In the genomic region with DNA sequence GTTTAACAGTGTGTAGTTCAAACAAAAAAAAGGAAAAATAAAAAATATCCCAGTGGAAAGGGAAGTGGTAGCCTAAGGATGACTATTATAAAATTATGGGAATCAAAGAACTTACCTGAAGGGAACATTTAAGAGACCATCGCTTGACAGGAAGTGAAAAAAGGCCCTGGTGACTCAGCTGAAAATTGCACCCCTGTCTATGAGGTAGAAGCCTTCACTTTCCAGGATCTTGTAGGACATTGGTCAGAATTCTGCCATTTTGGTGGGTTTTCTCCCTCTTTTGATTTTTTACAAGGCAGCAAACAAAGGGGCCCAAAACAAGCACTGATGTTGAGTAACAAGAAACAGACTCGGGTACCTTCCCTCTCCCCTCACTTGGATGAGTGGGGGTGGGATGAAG, we compare ENCODE assay signal across 9 cellular contexts. TPM values are rescaled to one million over a fixed set of nuclear protein-coding genes. Genes with fewer than 3 reads are reported as not detected.
DNase-seq lines count a peak whose midpoint lies in the region; ATAC-seq and TF ChIP-seq lines count a peak whose summit lies in the region.
"Had no signal": no experiment of that assay in that cellular context is flagged by ENCODE, and none has a peak within 500 bp of the region (broad histone marks: within the 10 kb centered on the region; RNA-seq: fewer than 3 reads in every experiment).

No MANE protein-coding gene starts in this region.

- H3K27ac Mint-ChIP-seq in activated CD8-positive, alpha-beta memory T cell treated with anti-CD3 and anti-CD28 coated beads, Interleukin-2, amount 10 ng/mL, durations not matched to agents 7 days and 5 days, result peak overlapping the region; percentile 39
- H3K27ac Mint-ChIP-seq in activated T-helper 1 cell treated with anti-CD3 and anti-CD28 coated beads, Interleukin-12 subunit alpha, Interleukin-12 subunit beta, Interleukin-2, Interleukin-4 antibody, amounts not matched to agents 30 ng/mL and 10 ng/mL and 1 ng/mL, durations not matched to agents 14 hours and 24 hours and 36 hours, result peak overlapping the region; percentile 81

- peaks cover 40 to 99% (median 80%) of the 10 kb centered on the region in 4 donors for H3K36me3 ChIP-seq in right lobe of liver

- H3K9me3 Mint-ChIP-seq in activated CD8-positive, alpha-beta memory T cell treated with anti-CD3 and anti-CD28 coated beads, Interleukin-2, amount 10 ng/mL, durations not matched to agents 7 days and 5 days (ENCODE audit: low read depth), result no peaks in the 10 kb centered on the region
- H3K9me3 Mint-ChIP-seq in activated T-helper 1 cell treated with anti-CD3 and anti-CD28 coated beads, Interleukin-12 subunit alpha, Interleukin-12 subunit beta, Interleukin-2, Interleukin-4 antibody, amounts not matched to agents 30 ng/mL and 10 ng/mL and 1 ng/mL, durations not matched to agents 14 hours and 24 hours and 36 hours, result no peaks in the 10 kb centered on the region

- WGBS in right lobe of liver (ENCODE audit: insufficient coverage, low coverage, low lambda C conversion rate, missing lambda C conversion rate), result 40% methylated on average over 2 of the region's 2 CpGs

- TF ChIP-seq POLR2A in right lobe of liver (IDR thresholded peaks at IDR 0.05), result no peak

- H3K4me3 ChIP-seq in right lobe of liver, result no peak overlapping the region

- H3K4me1 Mint-ChIP-seq in activated CD8-positive, alpha-beta memory T cell treated with anti-CD3 and anti-CD28 coated beads, Interleukin-2, amount 10 ng/mL, durations not matched to agents 7 days and 5 days, result peaks cover 57% of the 10 kb centered on the region
- H3K4me1 Mint-ChIP-seq in activated T-helper 1 cell treated with anti-CD3 and anti-CD28 coated beads, Interleukin-12 subunit alpha, Interleukin-12 subunit beta, Interleukin-2, Interleukin-4 antibody, amounts not matched to agents 30 ng/mL and 10 ng/mL and 1 ng/mL, durations not matched to agents 14 hours and 24 hours and 36 hours (ENCODE audit: low read depth), result peaks cover 58% of the 10 kb centered on the region

- DNase-seq in activated CD8-positive, alpha-beta memory T cell treated with anti-CD3 and anti-CD28 coated beads, Interleukin-2, amount 10 ng/mL, durations not matched to agents 7 days and 5 days, result no peak
- no peak for DNase-seq in activated CD8-positive, alpha-beta memory T cell treated with anti-CD3 and anti-CD28 coated beads, Interleukin-2, amount 50 U/mL, for 48 hours
- DNase-seq in activated T-helper 1 cell treated with anti-CD3 and anti-CD28 coated beads, Interleukin-12 subunit alpha, Interleukin-12 subunit beta, Interleukin-2, Interleukin-4 antibody, amounts not matched to agents 30 ng/mL and 10 ng/mL and 1 ng/mL, durations not matched to agents 14 hours and 24 hours and 36 hours (ENCODE audit: low spot score), result no peak
- DNase-seq in right lobe of liver (no peak), substantia nigra (lab: John Stamatoyannopoulos, UW) (no peak), glomerular visceral epithelial cell (ENCODE audit: extremely low spot score) (no peak), Ammon's horn (ENCODE audit: low spot score) (no peak), inferior parietal cortex (ENCODE audit: extremely low spot score) (no peak)

- no peak for TF ChIP-seq CTCF in right lobe of liver (IDR thresholded peaks at IDR 0.05)

- no peak for ATAC-seq in activated CD8-positive, alpha-beta memory T cell treated with anti-CD3 and anti-CD28 coated beads, Interleukin-2, amount 10 ng/mL, durations not matched to agents 7 days and 5 days
- peak in 1 of 4 donors; percentile 2 for ATAC-seq in right lobe of liver

- CTCF ChIA-PET in activated CD8-positive, alpha-beta memory T cell treated with anti-CD3 and anti-CD28 coated beads, Interleukin-2, amount 10 ng/mL, durations not matched to agents 7 days and 5 days (lab: Charles Lee), result interaction anchor here (1.3 to 1.6 kb wide), 3 partner anchors 8 to 81 kb away, joined by 3 to 5 read pairs (median 4); no protein-coding TSS in a partner anchor

- H3K27me3 ChIP-seq in right lobe of liver, result no peaks in the 10 kb centered on the region
- H3K27me3 ChIP-seq: BE2C had no signal

- H3K36me3 Mint-ChIP-seq in activated CD8-positive, alpha-beta memory T cell treated with anti-CD3 and anti-CD28 coated beads, Interleukin-2, amount 10 ng/mL, durations not matched to agents 7 days and 5 days, result peaks cover 79% of the 10 kb centered on the region
- H3K36me3 Mint-ChIP-seq in activated T-helper 1 cell treated with anti-CD3 and anti-CD28 coated beads, Interleukin-12 subunit alpha, Interleukin-12 subunit beta, Interleukin-2, Interleukin-4 antibody, amounts not matched to agents 30 ng/mL and 10 ng/mL and 1 ng/mL, durations not matched to agents 14 hours and 24 hours and 36 hours (ENCODE audit: low read depth), result peaks cover 77% of the 10 kb centered on the region

- intact Hi-C loops in activated T-helper 1 cell treated with anti-CD3 and anti-CD28 coated beads, Interleukin-12 subunit alpha, Interleukin-12 subunit beta, Interleukin-2, Interleukin-4 antibody, amounts not matched to agents 30 ng/mL and 10 ng/mL and 1 ng/mL, durations not matched to agents 14 hours and 24 hours and 36 hours (cut with micrococcal nuclease), result loop anchor here (2.0 kb wide), 1 partner anchor 14 kb away; no protein-coding TSS in a partner anchor
- intact Hi-C loops in right lobe of liver (cut with DNase I), result no loop called here

- no peaks in the 10 kb centered on the region for H3K27me3 Mint-ChIP-seq in activated CD8-positive, alpha-beta memory T cell treated with anti-CD3 and anti-CD28 coated beads, Interleukin-2, amount 10 ng/mL, durations not matched to agents 7 days and 5 days
- no peaks in the 10 kb centered on the region for H3K27me3 Mint-ChIP-seq in activated T-helper 1 cell treated with anti-CD3 and anti-CD28 coated beads, Interleukin-12 subunit alpha, Interleukin-12 subunit beta, Interleukin-2, Interleukin-4 antibody, amounts not matched to agents 30 ng/mL and 10 ng/mL and 1 ng/mL, durations not matched to agents 14 hours and 24 hours and 36 hours (ENCODE audit: insufficient read depth)

- H3K4me1 ChIP-seq in right lobe of liver, result peaks cover 0 to 13% (median 6%) of the 10 kb centered on the region in 4 donors
- H3K4me1 ChIP-seq: BE2C had no signal

- peak overlapping the region; percentile 60 to 65 (median 62) for H3K27ac ChIP-seq in right lobe of liver
- peak overlapping the region; percentile 51 for H3K27ac ChIP-seq in substantia nigra (ENCODE audit: low read depth, low read length, poor library complexity, severe bottlenecking)

- H3K4me3 Mint-ChIP-seq in activated CD8-positive, alpha-beta memory T cell treated with anti-CD3 and anti-CD28 coated beads, Interleukin-2, amount 10 ng/mL, durations not matched to agents 7 days and 5 days, result no peak overlapping the region
- no peak overlapping the region for H3K4me3 Mint-ChIP-seq in activated T-helper 1 cell treated with anti-CD3 and anti-CD28 coated beads, Interleukin-12 subunit alpha, Interleukin-12 subunit beta, Interleukin-2, Interleukin-4 antibody, amounts not matched to agents 30 ng/mL and 10 ng/mL and 1 ng/mL, durations not matched to agents 14 hours and 24 hours and 36 hours

- H3K9me3 ChIP-seq in right lobe of liver, result no peaks in the 10 kb centered on the region
- H3K9me3 ChIP-seq: BE2C had no signal

RNA-seq across cellular contexts. Expression of gene DDX17, which starts 15.6 kb away (rescaled TPM):
- total RNA-seq in activated CD8-positive, alpha-beta memory T cell treated with anti-CD3 and anti-CD28 coated beads, Interleukin-2, amount 10 ng/mL, durations not matched to agents 7 days and 5 days, result 100 to 1,000 TPM; 452 to 527 TPM
- 356 and 358 TPM in 2 replicates for total RNA-seq in activated T-helper 1 cell treated with anti-CD3 and anti-CD28 coated beads, Interleukin-12 subunit alpha, Interleukin-12 subunit beta, Interleukin-2, Interleukin-4 antibody, amounts not matched to agents 30 ng/mL and 10 ng/mL and 1 ng/mL, durations not matched to agents 14 hours and 24 hours and 36 hours
- total RNA-seq in right lobe of liver, result 100 to 1,000 TPM; 128 to 205 (median 184) TPM

RNA-seq across cellular contexts. Expression of gene KDELR3, which starts 22.6 kb away (rescaled TPM):
- 1 to 10 TPM in 1 of 2 experiments, under 1 TPM in 1; 0.23 to 1.2 TPM for total RNA-seq in activated CD8-positive, alpha-beta memory T cell treated with anti-CD3 and anti-CD28 coated beads, Interleukin-2, amount 10 ng/mL, durations not matched to agents 7 days and 5 days
- total RNA-seq in activated T-helper 1 cell treated with anti-CD3 and anti-CD28 coated beads, Interleukin-12 subunit alpha, Interleukin-12 subunit beta, Interleukin-2, Interleukin-4 antibody, amounts not matched to agents 30 ng/mL and 10 ng/mL and 1 ng/mL, durations not matched to agents 14 hours and 24 hours and 36 hours, result 1.1 and 1.3 TPM in 2 replicates
- 10 to 100 TPM in 3 of 6 experiments, 1 to 10 TPM in 3; 2.4 to 53.8 (median 12.8) TPM for total RNA-seq in right lobe of liver

RNA-seq across cellular contexts. Expression of gene KCNJ4, which starts 35.5 kb away (rescaled TPM):
- not detected for total RNA-seq in activated CD8-positive, alpha-beta memory T cell treated with anti-CD3 and anti-CD28 coated beads, Interleukin-2, amount 10 ng/mL, durations not matched to agents 7 days and 5 days
- not detected in 2 replicates for total RNA-seq in activated T-helper 1 cell treated with anti-CD3 and anti-CD28 coated beads, Interleukin-12 subunit alpha, Interleukin-12 subunit beta, Interleukin-2, Interleukin-4 antibody, amounts not matched to agents 30 ng/mL and 10 ng/mL and 1 ng/mL, durations not matched to agents 14 hours and 24 hours and 36 hours
- total RNA-seq in right lobe of liver, result not detected
